ENCODE assay signal across 7 cellular contexts in the genomic region with DNA sequence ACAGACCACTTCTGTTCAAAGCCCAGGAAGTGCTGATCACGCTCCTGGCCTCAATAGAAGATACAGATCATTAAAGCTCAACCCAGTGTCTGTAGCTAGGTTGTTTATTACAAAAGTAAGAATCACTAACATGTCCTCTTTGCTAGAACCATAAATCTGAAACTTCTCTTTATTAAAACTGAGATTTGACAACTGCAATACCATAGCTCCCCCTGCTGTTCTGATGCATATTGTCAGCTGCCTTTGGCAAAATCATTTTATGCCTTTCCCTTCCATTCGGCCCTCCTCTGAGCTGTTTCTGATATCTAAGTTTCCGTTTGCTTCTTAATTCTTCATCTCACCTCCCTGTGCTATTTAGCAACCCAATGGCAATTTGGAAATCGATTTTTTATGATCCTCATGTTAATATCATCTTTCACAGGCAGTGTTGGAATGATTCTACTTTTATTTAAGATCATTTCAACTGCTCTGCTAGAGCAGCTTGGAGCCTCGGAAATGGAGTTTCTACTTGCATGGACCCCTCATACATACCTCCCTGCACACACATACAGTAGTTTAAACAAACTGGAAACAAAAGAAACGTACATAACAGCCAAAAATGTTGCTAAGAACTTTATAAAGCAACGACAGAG.
DNase-seq lines count a peak whose midpoint lies in the region; ATAC-seq lines count a peak whose summit lies in the region.

No MANE protein-coding gene starts in this region.

- DNase-seq in Daoy (ENCODE audit: low read depth) (peak; percentile 11), OCI-M1 (lab: John Stamatoyannopoulos, UW) (peak; percentile 81), dermis blood vessel endothelial cell (peak; percentile 80), middle frontal gyrus (ENCODE audit: extremely low spot score, low spot score) (peak; percentile 59)

- ATAC-seq in GM19395 (IDR thresholded peaks at IDR 0.05; ENCODE audit: unreplicated experiment) (peak; percentile 72), HG03521 (IDR thresholded peaks at IDR 0.05; ENCODE audit: unreplicated experiment) (peak; percentile 57), GM19328 (IDR thresholded peaks at IDR 0.05; ENCODE audit: unreplicated experiment) (no peak)

Comparison
In these comparisons a context has a peak if more than half of its experiments do, and no peak if none do; other contexts are left out.
1. DNase-seq: peak in every context shown above with its lines; median percentile 81 in OCI-M1; 80 in dermis blood vessel endothelial cell; 59 in middle frontal gyrus; 11 in Daoy.